Comparison of ENCODE assay signal across 30 cellular contexts in the genomic region with DNA sequence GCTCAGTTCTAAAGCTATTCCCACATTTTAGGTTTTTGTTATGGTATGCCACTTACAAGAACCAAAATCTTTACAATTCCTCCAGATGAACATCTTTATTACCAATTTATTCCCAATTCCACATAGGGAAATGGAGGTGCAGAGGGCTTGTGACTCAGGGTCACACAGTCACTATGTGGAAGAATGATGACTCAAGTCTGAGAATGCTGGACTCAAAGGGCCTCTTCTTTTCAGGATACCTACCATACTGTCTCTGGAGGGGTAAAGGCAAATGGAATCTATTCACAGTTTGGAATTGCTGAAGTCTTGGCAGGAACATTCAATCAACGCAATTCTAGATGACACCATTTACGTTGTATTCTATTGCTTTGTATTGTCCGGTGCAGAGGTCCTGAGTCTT. TPM values are rescaled to one million over a fixed set of nuclear protein-coding genes. Genes with fewer than 3 reads are reported as not detected.
DNase-seq lines count a peak whose midpoint lies in the region; ATAC-seq and TF ChIP-seq lines count a peak whose summit lies in the region.
"Had no signal": no experiment of that assay in that cellular context is flagged by ENCODE, and none has a peak within 500 bp of the region (broad histone marks: within the 10 kb centered on the region; RNA-seq: fewer than 3 reads in every experiment).

No MANE protein-coding gene starts in this region.

- no peaks in the 10 kb centered on the region for H3K9me3 ChIP-seq in GM23248 (ENCODE audit: low read depth)
- H3K9me3 ChIP-seq: colonic mucosa, esophagus squamous epithelium, thyroid gland had no signal

- WGBS in GM23248 (ENCODE audit: low coverage in 1 of 2, low lambda C conversion rate in 2 of 2, missing lambda C conversion rate in 2 of 2), 2 experiments, result 86 to 100% methylated on average over 3 of the region's 3 CpGs

- H3K4me3 ChIP-seq in GM23248, result no peak overlapping the region
- H3K4me3 ChIP-seq in epithelial cell of esophagus (ENCODE audit: low read length), result no peak overlapping the region
- H3K4me3 ChIP-seq: colonic mucosa, esophagus squamous epithelium, neural progenitor cell, SK-N-MC, thyroid gland had no signal

- H3F3A ChIP-seq in GM23248 (ENCODE audit: insufficient read depth), result peaks cover 7% of the 10 kb centered on the region

- no peaks in the 10 kb centered on the region for H3K36me3 ChIP-seq in GM23248 (ENCODE audit: low read depth)
- H3K36me3 ChIP-seq: colonic mucosa, esophagus squamous epithelium, neural progenitor cell, thyroid gland had no signal

- no peak overlapping the region for H3K9ac ChIP-seq in GM23248
- H3K9ac ChIP-seq: neural progenitor cell had no signal

- H3K79me2 ChIP-seq in GM23248 (ENCODE audit: insufficient read depth), result no peaks in the 10 kb centered on the region

- DNase-seq in GM23248 (peak; percentile 62), M059J (ENCODE audit: low read depth) (peak; percentile 45), epithelial cell of esophagus (ENCODE audit: low read depth) (peak; percentile 51), globus pallidus (ENCODE audit: low spot score) (no peak)
- DNase-seq in activated T-cell treated with anti-CD3 and anti-CD28 coated beads, Interleukin-2, amount 50 U/mL, for 1 hour, result no peak
- DNase-seq: activated CD4-positive, alpha-beta T cell treated with anti-CD3 and anti-CD28 coated beads for 48 hours; activated naive CD4-positive, alpha-beta T cell treated with Interleukin-2 at 50 U/mL for 16 hours; activated T-cell treated with anti-CD3 and anti-CD28 coated beads, Interleukin-2, amount 50 U/mL, for 72 hours; CD8-positive, alpha-beta memory T cell; colonic mucosa; DMS153; effector memory CD8-positive, alpha-beta T cell; esophagus squamous epithelium; glutamatergic neuron; kidney glomerular epithelial cell; MV-4-11; NCI-H510A; NK-92 treated with Interleukin-12 subunit alpha and Interleukin-12 subunit beta, amount 100 ng/mL, for 24 hours; posterior cingulate gyrus; stimulated activated CD4-positive, alpha-beta T cell treated with anti-CD3 and anti-CD28 coated beads, Interleukin-15, amount 100 ng/mL, for 24 hours; thyroid gland had no signal

- H3K4me2 ChIP-seq in GM23248 (ENCODE audit: unreplicated experiment), result no peak overlapping the region
- H3K4me2 ChIP-seq: neural progenitor cell had no signal

- no peaks in the 10 kb centered on the region for H4K20me1 ChIP-seq in GM23248 (ENCODE audit: insufficient read depth)

- no peaks in the 10 kb centered on the region for H3K27me3 ChIP-seq in GM23248 (replicated peaks; ENCODE audit: insufficient read depth)
- H3K27me3 ChIP-seq: colonic mucosa, esophagus squamous epithelium, neural progenitor cell, thyroid gland had no signal

- ATAC-seq in GM21529 (IDR thresholded peaks at IDR 0.05; ENCODE audit: unreplicated experiment), result no peak
- no peak for ATAC-seq in GM21515 (IDR thresholded peaks at IDR 0.05; ENCODE audit: unreplicated experiment)
- ATAC-seq: activated T-cell treated with anti-CD3 and anti-CD28 coated beads, Interleukin-2, amount 50 U/mL, for 72 hours; effector memory CD8-positive, alpha-beta T cell; sciatic nerve had no signal

- H3K9me2 ChIP-seq in GM23248 (ENCODE audit: insufficient read depth), result no peaks in the 10 kb centered on the region

- in situ Hi-C loops in GM23248 (cut with MboI), result no loop called here

- no peak overlapping the region for H2AFZ ChIP-seq in GM23248
- H2AFZ ChIP-seq: neural progenitor cell had no signal

- TF ChIP-seq CTCF in epithelial cell of esophagus (IDR thresholded peaks at IDR 0.05; ENCODE audit: insufficient read depth, low read depth, low read length, missing control alignments), result no peak

- no peak overlapping the region for H3K27ac ChIP-seq in GM23248
- H3K27ac ChIP-seq: colonic mucosa, esophagus squamous epithelium, HL-60, neural progenitor cell, RWPE1, SK-N-MC, thyroid gland had no signal

- H3K4me1 ChIP-seq in GM23248 (ENCODE audit: insufficient read depth), result peaks cover 9% of the 10 kb centered on the region
- H3K4me1 ChIP-seq: colonic mucosa, esophagus squamous epithelium, thyroid gland had no signal

RNA-seq across cellular contexts. Expression of gene MANSC4, which starts 48.2 kb away (rescaled TPM):
- not detected in 2 replicates for total RNA-seq in GM23248 (2014; rRNA removed; shearing (Covaris generic))
- polyA plus RNA-seq in GM23248 (2016; fragmentation: Nextera tagmentation; extraction: Ambion mirVana), result not detected in 2 replicates
- total RNA-seq in M059J (2014; rRNA removed; shearing (Covaris generic)), result not detected in 2 replicates
- total RNA-seq: activated T-cell treated with anti-CD3 and anti-CD28 coated beads, Interleukin-2, amount 50 U/mL, for 72 hours; CD8-positive, alpha-beta memory T cell; colonic mucosa; esophagus squamous epithelium; lung microvascular endothelial cell; sciatic nerve; T-helper 2 cell treated with Interferon-gamma antibody and Interleukin-4, amounts not matched to agents 100 ng/mL and 5 ng/mL, for 36 hours; thyroid gland had no signal
- polyA plus RNA-seq: CD8-positive, alpha-beta memory T cell had no signal

RNA-seq across cellular contexts. Expression of gene KLHL42, which starts 48.2 kb away (rescaled TPM):
- 24.0 and 24.8 TPM in 2 replicates for total RNA-seq in GM23248 (2014; rRNA removed; shearing (Covaris generic))
- polyA plus RNA-seq in GM23248 (2016; fragmentation: Nextera tagmentation; extraction: Ambion mirVana), result 13.6 and 15.3 TPM in 2 replicates
- total RNA-seq in M059J (2014; rRNA removed; shearing (Covaris generic)), result 9.1 and 13.2 TPM in 2 replicates

Comparison
In these comparisons a context has a peak if more than half of its experiments do, and no peak if none do; other contexts are left out.
1. DNase-seq: peak in GM23248 (single experiment), M059J (single experiment) and epithelial cell of esophagus (single experiment); none in globus pallidus (single experiment) and activated T-cell treated with anti-CD3 and anti-CD28 coated beads, Interleukin-2, amount 50 U/mL, for 1 hour (single experiment).